ENCODE assay signal across 7 cellular contexts in genomic region chr6:43074847-43075741, GRCh38. TPM values are rescaled to one million over a fixed set of nuclear protein-coding genes. Genes with fewer than 3 reads are reported as not detected.
DNase-seq lines count a peak whose midpoint lies in the region; ATAC-seq, FAIRE-seq and TF ChIP-seq lines count a peak whose summit lies in the region.
"Had no signal": no experiment of that assay in that cellular context is flagged by ENCODE, and none has a peak within 500 bp of the region (broad histone marks: within the 10 kb centered on the region; RNA-seq: fewer than 3 reads in every experiment).

No MANE protein-coding gene starts in this region.

- H3K36me3 Mint-ChIP-seq in stimulated activated naive CD8-positive, alpha-beta T cell treated with anti-CD3 and anti-CD28 coated beads, Interleukin-15, Interleukin-2, amounts not matched to agents 100 ng/mL and 50 ng/mL, for 24 hours (ENCODE audit: low read depth): no peaks in the 10 kb centered on the region

- peak overlapping the region; percentile 39 for H3K4me3 Mint-ChIP-seq in stimulated activated naive CD8-positive, alpha-beta T cell treated with anti-CD3 and anti-CD28 coated beads, Interleukin-15, Interleukin-2, amounts not matched to agents 100 ng/mL and 50 ng/mL, for 24 hours

- no peak for TF ChIP-seq POLR2A in vagina (IDR thresholded peaks at IDR 0.05)

- peaks cover 4% of the 10 kb centered on the region for H3K4me1 Mint-ChIP-seq in stimulated activated naive CD8-positive, alpha-beta T cell treated with anti-CD3 and anti-CD28 coated beads, Interleukin-15, Interleukin-2, amounts not matched to agents 100 ng/mL and 50 ng/mL, for 24 hours (ENCODE audit: low read depth)

- no peaks in the 10 kb centered on the region for H3K27me3 ChIP-seq in vagina

- TF ChIP-seq CTCF in vagina (IDR thresholded peaks at IDR 0.05) (no peak), D721Med (IDR thresholded peaks at IDR 0.05; ENCODE audit: insufficient read depth, missing control alignments) (no peak)

- H3K9me3 Mint-ChIP-seq in stimulated activated naive CD8-positive, alpha-beta T cell treated with anti-CD3 and anti-CD28 coated beads, Interleukin-15, Interleukin-2, amounts not matched to agents 100 ng/mL and 50 ng/mL, for 24 hours: no peaks in the 10 kb centered on the region

- H3K27me3 Mint-ChIP-seq in stimulated activated naive CD8-positive, alpha-beta T cell treated with anti-CD3 and anti-CD28 coated beads, Interleukin-15, Interleukin-2, amounts not matched to agents 100 ng/mL and 50 ng/mL, for 24 hours: peaks cover 20% of the 10 kb centered on the region

- FAIRE-seq in D721Med (lab: Jason Lieb, UNC): no peak

- H3K27ac ChIP-seq in vagina: peak overlapping the region; percentile 88

- intact Hi-C loops in vagina (cut with DNase I): loop anchor here (10.0 kb wide), 1 partner anchor 50 kb away; no protein-coding TSS in a partner anchor

- H3K9me3 ChIP-seq in iPS-18c (ENCODE audit: control insufficient read depth, insufficient read depth, low read length) (peaks cover 2% of the 10 kb centered on the region), vagina (no peaks in the 10 kb centered on the region)

- no peak overlapping the region for H3K27ac Mint-ChIP-seq in stimulated activated naive CD8-positive, alpha-beta T cell treated with anti-CD3 and anti-CD28 coated beads, Interleukin-15, Interleukin-2, amounts not matched to agents 100 ng/mL and 50 ng/mL, for 24 hours

- H3K4me1 ChIP-seq in vagina: peaks cover 24% of the 10 kb centered on the region

- H3K4me3 ChIP-seq in iPS-18c (ENCODE audit: insufficient read depth, low read depth, low read length) (peak overlapping the region; percentile 62), vagina (peak overlapping the region; percentile 71 to 91)

- no peak for DNase-seq in stimulated activated naive CD8-positive, alpha-beta T cell treated with anti-CD3 and anti-CD28 coated beads, Interleukin-15, Interleukin-2, amounts not matched to agents 100 U/mL and 50 U/mL, for 24 hours
- DNase-seq in vagina (ENCODE audit: extremely low spot score in 2 of 2) (no peak), D721Med (ENCODE audit: insufficient read length, low spot score) (no peak), SIG-M5 treated with dmso at 0.1 percent for 504 hours (lab: John Stamatoyannopoulos, UW; ENCODE audit: unreplicated experiment) (no peak)
- DNase-seq: cerebellar nuclear complex had no signal

- H3K36me3 ChIP-seq in vagina: no peaks in the 10 kb centered on the region

- ATAC-seq in stimulated activated naive CD8-positive, alpha-beta T cell treated with anti-CD3 and anti-CD28 coated beads, Interleukin-15, Interleukin-2, amounts not matched to agents 100 U/mL and 50 U/mL, for 24 hours: no peak

RNA-seq across cellular contexts. Expression of gene PTK7, which starts 1.0 kb away (rescaled TPM):
- total RNA-seq in vagina: 62.1 TPM

RNA-seq across cellular contexts. Expression of gene KLC4, which starts 15.7 kb away (rescaled TPM):
- 17.2 TPM for total RNA-seq in vagina

RNA-seq across cellular contexts. Expression of gene MRPL2, which starts 15.9 kb away (rescaled TPM):
- 14.2 TPM for total RNA-seq in vagina

RNA-seq across cellular contexts. Expression of gene CUL7, which starts 21.4 kb away (rescaled TPM):
- 13.0 TPM for total RNA-seq in vagina

RNA-seq across cellular contexts. Expression of gene RRP36, which starts 53.7 kb away (rescaled TPM):
- 36.6 TPM for total RNA-seq in vagina
